8 cellular contexts compared by ENCODE assay signal in genomic region chr11:107857550-107858216, GRCh38. TPM values are rescaled to one million over a fixed set of nuclear protein-coding genes. Genes with fewer than 3 reads are reported as not detected.
DNase-seq lines count a peak whose midpoint lies in the region; ATAC-seq lines count a peak whose summit lies in the region.

No MANE protein-coding gene starts in this region.

- peaks cover 4% of the 10 kb centered on the region for H3K4me1 ChIP-seq in iPS-15b (ENCODE audit: control insufficient read depth, insufficient read depth, low read length)

- H3K4me3 ChIP-seq in iPS-15b (ENCODE audit: low read depth, low read length): peak overlapping the region; percentile 91

- intact Hi-C loops in activated T-helper 1 cell treated with anti-CD3 and anti-CD28 coated beads, Interleukin-12 subunit alpha, Interleukin-12 subunit beta, Interleukin-2, Interleukin-4 antibody, amounts not matched to agents 30 ng/mL and 10 ng/mL and 1 ng/mL, durations not matched to agents 14 hours and 24 hours and 36 hours (cut with micrococcal nuclease): loop anchor here (1.0 to 5.0 kb wide), 11 partner anchors 17 to 876 kb away; partner anchors contain the start of genes ACAT1, ALKBH8, ATM and C11orf65

- peaks cover 26% of the 10 kb centered on the region for H3K4me1 Mint-ChIP-seq in activated T-helper 1 cell treated with anti-CD3 and anti-CD28 coated beads, Interleukin-12 subunit alpha, Interleukin-12 subunit beta, Interleukin-2, Interleukin-4 antibody, amounts not matched to agents 30 ng/mL and 10 ng/mL and 1 ng/mL, durations not matched to agents 14 hours and 24 hours and 36 hours (ENCODE audit: low read depth)
- peaks cover 35% of the 10 kb centered on the region for H3K4me1 Mint-ChIP-seq in stimulated activated naive CD8-positive, alpha-beta T cell treated with anti-CD3 and anti-CD28 coated beads, Interleukin-15, Interleukin-2, amounts not matched to agents 100 ng/mL and 50 ng/mL, for 24 hours (ENCODE audit: low read depth)

- H3K27me3 Mint-ChIP-seq in activated T-helper 1 cell treated with anti-CD3 and anti-CD28 coated beads, Interleukin-12 subunit alpha, Interleukin-12 subunit beta, Interleukin-2, Interleukin-4 antibody, amounts not matched to agents 30 ng/mL and 10 ng/mL and 1 ng/mL, durations not matched to agents 14 hours and 24 hours and 36 hours (ENCODE audit: insufficient read depth): peaks cover 8% of the 10 kb centered on the region
- H3K27me3 Mint-ChIP-seq in stimulated activated naive CD8-positive, alpha-beta T cell treated with anti-CD3 and anti-CD28 coated beads, Interleukin-15, Interleukin-2, amounts not matched to agents 100 ng/mL and 50 ng/mL, for 24 hours: peaks cover 4% of the 10 kb centered on the region

- no peaks in the 10 kb centered on the region for H3K9me3 ChIP-seq in iPS-15b (ENCODE audit: control insufficient read depth, insufficient read depth, low read length)

- peak overlapping the region; percentile 83 for H3K27ac Mint-ChIP-seq in activated T-helper 1 cell treated with anti-CD3 and anti-CD28 coated beads, Interleukin-12 subunit alpha, Interleukin-12 subunit beta, Interleukin-2, Interleukin-4 antibody, amounts not matched to agents 30 ng/mL and 10 ng/mL and 1 ng/mL, durations not matched to agents 14 hours and 24 hours and 36 hours
- H3K27ac Mint-ChIP-seq in stimulated activated naive CD8-positive, alpha-beta T cell treated with anti-CD3 and anti-CD28 coated beads, Interleukin-15, Interleukin-2, amounts not matched to agents 100 ng/mL and 50 ng/mL, for 24 hours: peak overlapping the region; percentile 94

- peak overlapping the region; percentile 76 for H3K9ac ChIP-seq in iPS-15b (ENCODE audit: low read depth, low read length)

- H3K36me3 Mint-ChIP-seq in activated T-helper 1 cell treated with anti-CD3 and anti-CD28 coated beads, Interleukin-12 subunit alpha, Interleukin-12 subunit beta, Interleukin-2, Interleukin-4 antibody, amounts not matched to agents 30 ng/mL and 10 ng/mL and 1 ng/mL, durations not matched to agents 14 hours and 24 hours and 36 hours (ENCODE audit: low read depth): peaks cover 8% of the 10 kb centered on the region
- H3K36me3 Mint-ChIP-seq in stimulated activated naive CD8-positive, alpha-beta T cell treated with anti-CD3 and anti-CD28 coated beads, Interleukin-15, Interleukin-2, amounts not matched to agents 100 ng/mL and 50 ng/mL, for 24 hours (ENCODE audit: low read depth): peaks cover 23% of the 10 kb centered on the region

- ATAC-seq in HG03439 (IDR thresholded peaks at IDR 0.05; ENCODE audit: unreplicated experiment): peak; percentile 0
- no peak for ATAC-seq in HG02798 (IDR thresholded peaks at IDR 0.05; ENCODE audit: poor library complexity, unreplicated experiment)
- no peak for ATAC-seq in GM18909 (IDR thresholded peaks at IDR 0.05; ENCODE audit: poor library complexity, unreplicated experiment)

- H3K9me3 Mint-ChIP-seq in activated T-helper 1 cell treated with anti-CD3 and anti-CD28 coated beads, Interleukin-12 subunit alpha, Interleukin-12 subunit beta, Interleukin-2, Interleukin-4 antibody, amounts not matched to agents 30 ng/mL and 10 ng/mL and 1 ng/mL, durations not matched to agents 14 hours and 24 hours and 36 hours: no peaks in the 10 kb centered on the region
- H3K9me3 Mint-ChIP-seq in stimulated activated naive CD8-positive, alpha-beta T cell treated with anti-CD3 and anti-CD28 coated beads, Interleukin-15, Interleukin-2, amounts not matched to agents 100 ng/mL and 50 ng/mL, for 24 hours: no peaks in the 10 kb centered on the region

- H3K36me3 ChIP-seq in iPS-15b (ENCODE audit: control insufficient read depth, insufficient read depth, low read length): no peaks in the 10 kb centered on the region

- peak overlapping the region; percentile 95 for H3K4me3 Mint-ChIP-seq in activated T-helper 1 cell treated with anti-CD3 and anti-CD28 coated beads, Interleukin-12 subunit alpha, Interleukin-12 subunit beta, Interleukin-2, Interleukin-4 antibody, amounts not matched to agents 30 ng/mL and 10 ng/mL and 1 ng/mL, durations not matched to agents 14 hours and 24 hours and 36 hours
- H3K4me3 Mint-ChIP-seq in stimulated activated naive CD8-positive, alpha-beta T cell treated with anti-CD3 and anti-CD28 coated beads, Interleukin-15, Interleukin-2, amounts not matched to agents 100 ng/mL and 50 ng/mL, for 24 hours: peak overlapping the region; percentile 96

- peaks cover 10% of the 10 kb centered on the region for H3K27me3 ChIP-seq in iPS-15b (ENCODE audit: control insufficient read depth, insufficient read depth, low read length)

- DNase-seq in DMS53 treated with DMSO at 0.1 percent for 48 hours (lab: John Stamatoyannopoulos, UW; ENCODE audit: unreplicated experiment) (peak; percentile 41), HuH-7 (ENCODE audit: low spot score) (no peak)
- no peak for DNase-seq in activated T-helper 1 cell treated with anti-CD3 and anti-CD28 coated beads, Interleukin-12 subunit alpha, Interleukin-12 subunit beta, Interleukin-2, Interleukin-4 antibody, amounts not matched to agents 30 ng/mL and 10 ng/mL and 1 ng/mL, durations not matched to agents 14 hours and 24 hours and 36 hours (ENCODE audit: low spot score)

RNA-seq across cellular contexts. Expression of gene SLC35F2, which starts 0.9 kb away (rescaled TPM):
- 36.5 and 38.0 TPM in 2 replicates for total RNA-seq in activated T-helper 1 cell treated with anti-CD3 and anti-CD28 coated beads, Interleukin-12 subunit alpha, Interleukin-12 subunit beta, Interleukin-2, Interleukin-4 antibody, amounts not matched to agents 30 ng/mL and 10 ng/mL and 1 ng/mL, durations not matched to agents 14 hours and 24 hours and 36 hours
